In genomic region chr13:25300861-25301346, GRCh38 we compare ENCODE assay signal across 7 cellular contexts. TPM values are rescaled to one million over a fixed set of nuclear protein-coding genes. Genes with fewer than 3 reads are reported as not detected.
DNase-seq lines count a peak whose midpoint lies in the region; ATAC-seq and TF ChIP-seq lines count a peak whose summit lies in the region.

No MANE protein-coding gene starts in this region.

- H3K4me1 ChIP-seq in neutrophil (ENCODE audit: control insufficient read depth in 1 of 2, insufficient read depth in 1 of 2, low read depth in 1 of 2, low read length in 1 of 2): peaks cover 50 to 51% of the 10 kb centered on the region in 2 experiments

- peak overlapping the region; percentile 96 for H3K4me3 Mint-ChIP-seq in activated CD8-positive, alpha-beta T cell treated with anti-CD3 and anti-CD28 coated beads, Interleukin-2, amount 10 ng/mL, durations not matched to agents 7 days and 5 days

- no peaks in the 10 kb centered on the region for H3K9me3 Mint-ChIP-seq in activated CD8-positive, alpha-beta T cell treated with anti-CD3 and anti-CD28 coated beads, Interleukin-2, amount 10 ng/mL, durations not matched to agents 7 days and 5 days (ENCODE audit: insufficient read depth)

- H3K4me3 ChIP-seq in fibroblast of pulmonary artery (replicated peaks; ENCODE audit: low read depth, low read length): peak overlapping the region; percentile 88
- peak overlapping the region; percentile 83 to 88 for H3K4me3 ChIP-seq in neutrophil (ENCODE audit: low read depth in 1 of 2, low read length in 1 of 2)

- no peaks in the 10 kb centered on the region for H3K9me3 ChIP-seq in neutrophil

- POLR2A ChIA-PET in activated CD8-positive, alpha-beta T cell treated with anti-CD3 and anti-CD28 coated beads, Interleukin-2, amount 10 ng/mL, durations not matched to agents 7 days and 5 days (lab: Charles Lee): interaction anchor here (0.7 to 3.9 kb wide), 6 partner anchors 10 to 42 kb away, joined by 3 to 34 read pairs (median 4); partner anchors contain the start of gene MTMR6

- H3K27ac ChIP-seq in neutrophil: peak overlapping the region; percentile 94

- peaks cover 6% of the 10 kb centered on the region for H3K36me3 ChIP-seq in neutrophil

- ATAC-seq in GM19328 (IDR thresholded peaks at IDR 0.05; ENCODE audit: unreplicated experiment) (peak; percentile 30), HG03135 (IDR thresholded peaks at IDR 0.05; ENCODE audit: unreplicated experiment) (peak; percentile 27)
- peak; percentile 56 for ATAC-seq in activated CD8-positive, alpha-beta T cell treated with anti-CD3 and anti-CD28 coated beads, Interleukin-2, amount 10 ng/mL, durations not matched to agents 7 days and 5 days

- H3K27ac Mint-ChIP-seq in activated CD8-positive, alpha-beta T cell treated with anti-CD3 and anti-CD28 coated beads, Interleukin-2, amount 10 ng/mL, durations not matched to agents 7 days and 5 days: peak overlapping the region; percentile 95

- H3K4me1 Mint-ChIP-seq in activated CD8-positive, alpha-beta T cell treated with anti-CD3 and anti-CD28 coated beads, Interleukin-2, amount 10 ng/mL, durations not matched to agents 7 days and 5 days (ENCODE audit: low read depth): peaks cover 40% of the 10 kb centered on the region

- H3K27me3 Mint-ChIP-seq in activated CD8-positive, alpha-beta T cell treated with anti-CD3 and anti-CD28 coated beads, Interleukin-2, amount 10 ng/mL, durations not matched to agents 7 days and 5 days (ENCODE audit: low read depth): peaks cover 13% of the 10 kb centered on the region

- TF ChIP-seq CTCF in fibroblast of pulmonary artery (IDR thresholded peaks at IDR 0.05; ENCODE audit: low read length, missing control alignments) (no peak), neutrophil (IDR thresholded peaks at IDR 0.05) (no peak)

- no peak for DNase-seq in activated CD8-positive, alpha-beta T cell treated with anti-CD3 and anti-CD28 coated beads, Interleukin-2, amount 10 ng/mL, durations not matched to agents 7 days and 5 days
- DNase-seq in fibroblast of pulmonary artery (ENCODE audit: low read depth): peak; percentile 20
- DNase-seq in NOMO-1 (lab: John Stamatoyannopoulos, UW; ENCODE audit: unreplicated experiment in 2 of 2): no peak
- DNase-seq in A172 (ENCODE audit: low spot score): no peak

- H3K27me3 ChIP-seq in neutrophil: peaks cover 33% of the 10 kb centered on the region

- peaks cover 36% of the 10 kb centered on the region for H3K36me3 Mint-ChIP-seq in activated CD8-positive, alpha-beta T cell treated with anti-CD3 and anti-CD28 coated beads, Interleukin-2, amount 10 ng/mL, durations not matched to agents 7 days and 5 days (ENCODE audit: low read depth)

- CTCF ChIA-PET in activated CD8-positive, alpha-beta T cell treated with anti-CD3 and anti-CD28 coated beads, Interleukin-2, amount 10 ng/mL, durations not matched to agents 7 days and 5 days (lab: Charles Lee): interaction anchor here (1.6 to 2.0 kb wide), 2 partner anchors 9 to 14 kb away, joined by 4 to 19 read pairs; partner anchors contain the start of gene MTMR6

RNA-seq across cellular contexts. Expression of gene NUP58, which starts 0.5 kb away (rescaled TPM):
- total RNA-seq in activated CD8-positive, alpha-beta T cell treated with anti-CD3 and anti-CD28 coated beads, Interleukin-2, amount 10 ng/mL, durations not matched to agents 7 days and 5 days: 10 to 100 TPM; 85.6 to 91.0 TPM
- 94.9 and 102 TPM in 2 replicates for total RNA-seq in A172 (2014; rRNA removed; shearing (Covaris generic))

RNA-seq across cellular contexts. Expression of gene MTMR6, which starts 13.6 kb away (rescaled TPM):
- total RNA-seq in activated CD8-positive, alpha-beta T cell treated with anti-CD3 and anti-CD28 coated beads, Interleukin-2, amount 10 ng/mL, durations not matched to agents 7 days and 5 days: 10 to 100 TPM; 18.4 to 20.0 TPM
- total RNA-seq in A172 (2014; rRNA removed; shearing (Covaris generic)): 31.6 and 31.7 TPM in 2 replicates
